Comparison of ENCODE assay signal across 3 cellular contexts in genomic region chr13:94246495-94246894, GRCh38.
TF ChIP-seq lines count a peak whose summit lies in the region.

No MANE protein-coding gene starts in this region.

TF ChIP-seq in HepG2, 621 proteins besides CTCF, POLR2A, EP300 and RAD21:
- TF ChIP-seq ZNF672 (CRISPR knock-in tag; IDR thresholded peaks at IDR 0.05) = no peak
- no peak for TF ChIP-seq BRF2 (CRISPR knock-in tag; IDR thresholded peaks at IDR 0.05)
- no peak for TF ChIP-seq ZNF691 (CRISPR knock-in tag; IDR thresholded peaks at IDR 0.05; ENCODE audit: borderline replicate concordance, low read depth)
- TF ChIP-seq AKNA (CRISPR knock-in tag; IDR thresholded peaks at IDR 0.05; ENCODE audit: borderline replicate concordance) = no peak
- 0 out of 2 replicates have a peak, but pooled peaks have one; percentile 47 for TF ChIP-seq CHD4 (IDR thresholded peaks at IDR 0.05; ENCODE audit: borderline replicate concordance, low read length)

TF ChIP-seq in HEK293, 187 proteins besides CTCF, POLR2A, EP300 and RAD21:
- TF ChIP-seq TRIM28 (IDR thresholded peaks at IDR 0.05; ENCODE audit: borderline replicate concordance, low read length) (peak; percentile 73), ZNF580 (tag by site-specific recombination; IDR thresholded peaks at IDR 0.05) (peak; percentile 38; the same call in 1 of the 2 replicates), SETDB1 (IDR thresholded peaks at IDR 0.05; ENCODE audit: insufficient read length, low read length) (peak; percentile 88), ZNF280D (tag by site-specific recombination; IDR thresholded peaks at IDR 0.05) (peak; percentile 85; the same call in 1 of the 2 replicates), ZNF184 (tag by site-specific recombination; IDR thresholded peaks at IDR 0.05) (no peak)

TF ChIP-seq in K562, 482 proteins besides CTCF, POLR2A, EP300 and RAD21:
- TF ChIP-seq RBM25 (IDR thresholded peaks at IDR 0.05; ENCODE audit: low read depth, low read length, severe bottlenecking) (peak; percentile 24), ZNF561 (CRISPR knock-in tag; conservative IDR thresholded peaks at IDR 0.05) (no peak)
TF ChIP-seq in K562: peak in this region for 1.
